Comparison of ENCODE assay signal across 1 cellular context in genomic region chr1:19251305-19252196, GRCh38.
TF ChIP-seq lines count a peak whose summit lies in the region.

Gene EMC1 (minus strand): TSS chr1:19251524. CDS start chr1:19251509, 15 bp downstream.
Gene MRTO4 (plus strand): TSS chr1:19251805. CDS start chr1:19251836, 31 bp downstream.

TF ChIP-seq in IMR-90, 13 proteins besides CTCF, POLR2A, EP300 and RAD21:
- TF ChIP-seq CHD1 (IDR thresholded peaks at IDR 0.05; ENCODE audit: low read depth, low read length) (no peak), FOS (IDR thresholded peaks at IDR 0.05; ENCODE audit: low read depth, low read length) (no peak), RFX5 (IDR thresholded peaks at IDR 0.05; ENCODE audit: low read depth, low read length) (no peak), CEBPB (IDR thresholded peaks at IDR 0.05; ENCODE audit: low read depth, low read length) (no peak), USF2 (IDR thresholded peaks at IDR 0.05; ENCODE audit: low read depth, low read length) (no peak), MAZ (IDR thresholded peaks at IDR 0.05; ENCODE audit: borderline replicate concordance, low read depth, low read length) (peak; percentile 68; the same call in 1 of the 2 replicates), RCOR1 (IDR thresholded peaks at IDR 0.05; ENCODE audit: insufficient replicate concordance, low read length) (no peak), BHLHE40 (IDR thresholded peaks at IDR 0.05; ENCODE audit: low read depth, low read length) (peak; percentile 15; the same call in 1 of the 2 replicates), MAFK (IDR thresholded peaks at IDR 0.05; ENCODE audit: low read depth, low read length) (no peak), MXI1 (IDR thresholded peaks at IDR 0.05; ENCODE audit: borderline replicate concordance, low read depth, low read length) (peak; percentile 85)
